ENCODE assay signal across 8 cellular contexts in genomic region chr17:47789611-47790520, GRCh38. TPM values are rescaled to one million over a fixed set of nuclear protein-coding genes. Genes with fewer than 3 reads are reported as not detected.
A peak's percentile ranks its signal among the peaks of the same experiment; 100 is the strongest.
DNase-seq lines count a peak whose midpoint lies in the region; ATAC-seq, FAIRE-seq and TF ChIP-seq lines count a peak whose summit lies in the region.

No MANE protein-coding gene starts in this region.

- ATAC-seq in GM18502 (IDR thresholded peaks at IDR 0.05; ENCODE audit: poor library complexity, unreplicated experiment): no peak

- peaks cover 80% of the 10 kb centered on the region for H3K27me3 ChIP-seq in MG63

- TF ChIP-seq CTCF in D721Med (IDR thresholded peaks at IDR 0.05; ENCODE audit: insufficient read depth, missing control alignments): peak; percentile 47

- no peaks in the 10 kb centered on the region for H3K36me3 ChIP-seq in MG63

- peak overlapping the region; percentile 10; the same call in 1 of the 2 replicates for H3K4me3 ChIP-seq in MG63

- no peaks in the 10 kb centered on the region for H3K9me3 ChIP-seq in MG63

- DNase-seq in D721Med (ENCODE audit: insufficient read length, low spot score): peak; percentile 69
- peak; percentile 51 for DNase-seq in MG63
- peak; percentile 68 for DNase-seq in UCSD-AML1 (lab: John Stamatoyannopoulos, UW; ENCODE audit: unreplicated experiment)
- peak; percentile 24 for DNase-seq in central memory CD4-positive, alpha-beta T cell
- peak; percentile 51 for DNase-seq in kidney tubule cell (ENCODE audit: low spot score)
- peak; percentile 61 to 72 for DNase-seq in stimulated activated CD4-positive, alpha-beta T cell treated with anti-CD3 and anti-CD28 coated beads, Interleukin-2, amount 100 ng/mL, for 24 hours
- DNase-seq in NCI-H1048 (lab: John Stamatoyannopoulos, UW): no peak

- no peak for FAIRE-seq in D721Med (lab: Jason Lieb, UNC)

RNA-seq across cellular contexts. Expression of gene OSBPL7, which starts 31.7 kb away (rescaled TPM):
- 3.6 and 11.4 TPM in 2 replicates for total RNA-seq in MG63 (2014; rRNA removed; shearing (Covaris generic); ENCODE audit: low replicate concordance)

RNA-seq across cellular contexts. Expression of gene MRPL10, which starts 41.5 kb away (rescaled TPM):
- 62.6 and 63.0 TPM in 2 replicates for total RNA-seq in MG63 (2014; rRNA removed; shearing (Covaris generic); ENCODE audit: low replicate concordance)

RNA-seq across cellular contexts. Expression of gene LRRC46, which starts 41.6 kb away (rescaled TPM):
- not detected in 2 replicates for total RNA-seq in MG63 (2014; rRNA removed; shearing (Covaris generic); ENCODE audit: low replicate concordance)

RNA-seq across cellular contexts. Expression of gene SCRN2, which starts 51.2 kb away (rescaled TPM):
- total RNA-seq in MG63 (2014; rRNA removed; shearing (Covaris generic); ENCODE audit: low replicate concordance): 41.8 and 45.0 TPM in 2 replicates

RNA-seq across cellular contexts. Expression of gene TBX21, which starts 56.8 kb away (rescaled TPM):
- total RNA-seq in MG63 (2014; rRNA removed; shearing (Covaris generic); ENCODE audit: low replicate concordance): not detected in 2 replicates
